In the genomic region with DNA sequence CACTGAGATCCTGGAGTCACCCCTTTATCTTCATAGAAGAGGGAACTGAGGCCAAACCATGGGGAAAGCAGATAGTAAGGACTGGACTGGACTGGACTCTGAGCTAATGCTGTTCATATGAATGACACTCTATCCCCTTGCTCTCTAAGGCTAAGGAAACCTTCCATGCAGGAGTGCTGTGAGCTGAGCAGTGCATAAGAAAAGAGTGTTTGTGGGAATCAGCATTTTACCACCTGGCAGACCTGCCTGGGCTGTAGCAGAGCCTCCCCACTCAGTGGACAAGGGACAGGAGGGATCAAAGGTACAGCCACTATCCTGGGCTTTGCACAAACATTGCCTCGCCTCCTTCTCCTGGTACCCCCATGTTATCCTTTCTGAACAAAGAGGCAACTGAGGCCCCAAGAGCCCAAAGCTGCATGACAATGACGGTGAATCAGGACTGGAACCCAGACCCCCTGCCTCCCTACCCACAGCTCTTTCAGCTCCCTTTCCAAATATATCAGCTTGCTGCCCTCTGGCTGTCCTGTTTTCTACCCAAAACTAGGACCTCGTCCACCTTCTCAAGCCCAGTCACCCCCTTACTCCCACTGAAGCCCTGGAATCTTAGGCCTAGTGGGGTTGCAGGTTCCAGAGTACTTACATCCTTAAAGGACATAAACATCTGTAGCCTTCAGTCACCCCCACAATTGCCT, we compare ENCODE assay signal across 1 cellular context.
TF ChIP-seq lines count a peak whose summit lies in the region.

No MANE protein-coding gene starts in this region.

TF ChIP-seq in H1, 55 proteins besides CTCF, POLR2A, EP300 and RAD21:
- TF ChIP-seq CREB1 (IDR thresholded peaks at IDR 0.05) (no peak), EGR1 (IDR thresholded peaks at IDR 0.05; ENCODE audit: borderline replicate concordance, low read depth, low read length) (no peak), SIRT6 (IDR thresholded peaks at IDR 0.05; ENCODE audit: low read length) (no peak), FOSL1 (IDR thresholded peaks at IDR 0.05; ENCODE audit: insufficient read depth, low read depth, low read length) (no peak), SAP30 (IDR thresholded peaks at IDR 0.05; ENCODE audit: insufficient read depth, insufficient replicate concordance, low read length) (no peak), ZNF274 (IDR thresholded peaks at IDR 0.05; ENCODE audit: borderline replicate concordance, extremely low read depth, low read length) (no peak)
